1 cellular context compared by ENCODE assay signal in the genomic region with DNA sequence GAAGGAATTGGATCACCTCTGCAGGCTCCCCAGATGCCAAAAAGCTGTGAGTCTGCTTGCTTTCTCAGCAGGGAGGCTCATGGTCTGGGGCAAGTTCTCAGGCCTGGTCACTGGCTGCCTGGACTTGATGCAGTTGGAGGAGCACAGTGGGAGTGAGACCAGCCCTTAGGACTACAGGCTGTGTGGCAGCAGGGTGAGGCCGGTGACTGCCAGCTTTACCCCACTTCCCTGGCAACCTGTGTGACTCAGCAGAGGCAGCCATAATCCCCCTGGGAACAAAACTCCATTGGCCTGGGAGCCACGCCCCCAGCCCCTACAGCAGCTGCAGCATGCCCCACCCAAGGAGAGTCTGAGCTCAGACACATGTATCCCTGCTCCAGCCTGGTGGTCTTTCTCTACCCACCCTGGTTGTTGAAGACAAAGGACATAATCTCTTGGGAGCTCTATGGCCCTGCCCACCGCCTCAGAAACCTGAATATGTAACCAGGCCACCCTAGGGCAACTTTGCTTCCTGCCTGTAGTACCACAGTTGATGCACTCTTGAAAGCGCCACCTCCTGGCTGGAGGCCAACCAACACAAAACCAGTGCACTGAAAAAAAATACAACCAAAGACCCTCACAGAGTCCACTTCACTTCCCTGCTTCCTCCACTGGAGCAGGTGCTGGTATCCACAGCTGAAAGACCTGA.
TF ChIP-seq lines count a peak whose summit lies in the region.

No MANE protein-coding gene starts in this region.

TF ChIP-seq in HEK293, 187 proteins besides CTCF, POLR2A, EP300 and RAD21 (continued from another document):
- no peak for TF ChIP-seq TRIM28 (IDR thresholded peaks at IDR 0.05; ENCODE audit: borderline replicate concordance, low read length)
- TF ChIP-seq ZNF792 (tag by site-specific recombination; IDR thresholded peaks at IDR 0.05) = no peak
- no peak for TF ChIP-seq RBAK (tag by site-specific recombination; IDR thresholded peaks at IDR 0.05)
- no peak for TF ChIP-seq GLI2 (tag by site-specific recombination; IDR thresholded peaks at IDR 0.05; ENCODE audit: borderline replicate concordance, low read depth)
- TF ChIP-seq ZNF529 (tag by site-specific recombination; IDR thresholded peaks at IDR 0.05; ENCODE audit: insufficient replicate concordance) = no peak
- peak; percentile 46 for TF ChIP-seq KLF1 (tag by site-specific recombination; IDR thresholded peaks at IDR 0.05)
